20 cellular contexts compared by ENCODE assay signal in the genomic region with DNA sequence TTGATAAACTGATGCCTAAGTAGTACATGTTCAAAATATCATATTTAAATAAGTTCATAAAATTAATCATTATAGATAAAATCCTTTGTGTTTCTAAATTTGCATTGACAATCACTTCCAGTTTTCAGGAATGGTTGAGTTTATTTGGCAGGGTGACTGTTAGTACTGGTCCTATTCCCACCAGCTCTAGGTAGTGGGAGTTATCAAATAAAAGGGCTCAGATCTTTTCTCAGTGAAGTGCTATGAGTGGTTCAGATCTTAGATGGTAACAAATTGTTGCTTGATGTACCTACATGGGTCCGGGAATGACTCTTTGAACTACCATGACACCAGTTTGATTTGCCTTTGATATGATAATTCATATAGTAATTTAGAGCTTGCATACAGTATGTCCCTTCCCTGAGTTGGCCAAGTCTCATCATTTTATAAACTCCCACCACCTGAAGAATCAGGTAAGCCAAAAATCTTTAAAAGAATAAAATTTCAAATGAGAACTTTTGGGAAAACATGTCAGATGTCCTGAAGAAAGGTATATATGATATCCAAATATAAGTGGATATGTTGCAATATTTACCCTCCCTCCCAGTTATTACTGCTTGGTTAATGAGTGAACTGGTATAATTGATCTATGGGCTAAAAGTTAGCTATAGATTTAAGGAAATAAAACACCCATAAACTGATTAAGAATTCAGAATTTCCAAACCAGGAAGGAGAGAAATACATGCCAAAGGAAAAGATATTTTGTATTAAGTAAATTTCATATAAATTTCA. TPM values are rescaled to one million over a fixed set of nuclear protein-coding genes. Genes with fewer than 3 reads are reported as not detected.
DNase-seq lines count a peak whose midpoint lies in the region; ATAC-seq, FAIRE-seq and TF ChIP-seq lines count a peak whose summit lies in the region.
"Had no signal": no experiment of that assay in that cellular context is flagged by ENCODE, and none has a peak within 500 bp of the region (broad histone marks: within the 10 kb centered on the region; RNA-seq: fewer than 3 reads in every experiment).

No MANE protein-coding gene starts in this region.

- TF ChIP-seq CTCF in astrocyte (IDR thresholded peaks at IDR 0.05; ENCODE audit: insufficient read depth, low read depth, low read length) (no peak), H1 (IDR thresholded peaks at IDR 0.05; ENCODE audit: control extremely low read depth in 1 of 3, insufficient read depth in 1 of 3, low read depth in 1 of 3, low read length in 3 of 3) (no peak)

- TF ChIP-seq RAD21 in H1 (IDR thresholded peaks at IDR 0.05 in 1 of 2, conservative IDR thresholded peaks at IDR 0.05 in 1 of 2; ENCODE audit: low read depth in 2 of 2, low read length in 2 of 2), result no peak

- ATAC-seq in left colon, result peak; percentile 44

- H2AK5ac ChIP-seq in H1 (ENCODE audit: low read depth, low read length), result no peak overlapping the region

- no peak overlapping the region for H2BK120ac ChIP-seq in H1 (replicated peaks; ENCODE audit: low read depth, low read length)

- H3K27ac Mint-ChIP-seq in astrocyte (ENCODE audit: unreplicated experiment), result no peak overlapping the region
- H3K27ac Mint-ChIP-seq: CD4-positive, alpha-beta memory T cell; HFFc6 had no signal

- CTCF ChIA-PET in H1 (lab: Charles Lee; ENCODE audit: partially characterized antibody), result interaction anchor here (0.6 kb wide), 1 partner anchor 21 kb away, joined by 4 read pairs; no protein-coding TSS in a partner anchor

- H3K23me2 ChIP-seq in H1 (ENCODE audit: low read depth, low read length), result no peaks in the 10 kb centered on the region

- no peak overlapping the region for H3K9ac ChIP-seq in astrocyte (ENCODE audit: low read length)
- no peak overlapping the region for H3K9ac ChIP-seq in H1 (replicated peaks in 1 of 4; ENCODE audit: extremely low read depth in 1 of 4, low read depth in 3 of 4, low read length in 3 of 4)

- H4K8ac ChIP-seq in H1 (ENCODE audit: extremely low read depth, insufficient read depth, low read length), result no peak overlapping the region

- H3K4ac ChIP-seq in H1 (replicated peaks; ENCODE audit: insufficient read length, low read depth, low read length), result no peak overlapping the region

- no peak overlapping the region for H2BK12ac ChIP-seq in H1 (ENCODE audit: low read depth, low read length)

- no peaks in the 10 kb centered on the region for H3K79me2 ChIP-seq in astrocyte (ENCODE audit: insufficient read depth, low read length)
- no peaks in the 10 kb centered on the region for H3K79me2 ChIP-seq in H1 (ENCODE audit: control insufficient read depth in 1 of 2, insufficient read depth in 2 of 2, low read length in 2 of 2)

- H3K4me2 ChIP-seq in astrocyte (ENCODE audit: low read length) (no peak overlapping the region), H1 (ENCODE audit: insufficient read depth in 1 of 2, low read depth in 2 of 2, low read length in 2 of 2) (no peak overlapping the region)

- no peak overlapping the region for H3K4me3 ChIP-seq in astrocyte (ENCODE audit: insufficient read depth, low read depth, low read length)
- H3K4me3 ChIP-seq in H1 (ENCODE audit: extremely low read depth in 1 of 4, insufficient read depth in 2 of 4, low read depth in 3 of 4, low read length in 4 of 4), result no peak overlapping the region

- H3K9me3 ChIP-seq in astrocyte (ENCODE audit: insufficient read depth, low read depth, low read length) (no peaks in the 10 kb centered on the region), H1 (ENCODE audit: insufficient read depth in 2 of 2, low read depth in 1 of 2, low read length in 1 of 2) (no peaks in the 10 kb centered on the region)

- H3K23ac ChIP-seq in H1 (ENCODE audit: insufficient read length), result no peak overlapping the region

- H3K27ac ChIP-seq in astrocyte (ENCODE audit: low read depth, low read length) (no peak overlapping the region), H1 (ENCODE audit: low read depth, low read length) (no peak overlapping the region)

- H3K36me3 Mint-ChIP-seq in astrocyte (ENCODE audit: low read depth, unreplicated experiment), result no peaks in the 10 kb centered on the region
- H3K36me3 Mint-ChIP-seq: CD4-positive, alpha-beta memory T cell had no signal

- H2BK15ac ChIP-seq in H1 (ENCODE audit: low read length), result no peak overlapping the region

- H3K27me3 ChIP-seq in astrocyte (ENCODE audit: insufficient read depth, low read length) (no peaks in the 10 kb centered on the region), H1 (replicated peaks in 1 of 4; ENCODE audit: control insufficient read depth in 3 of 4, extremely low read depth in 1 of 4, insufficient read depth in 3 of 4, low read length in 3 of 4) (no peaks in the 10 kb centered on the region)

- H3K4me3 Mint-ChIP-seq in astrocyte (ENCODE audit: unreplicated experiment), result no peak overlapping the region
- H3K4me3 Mint-ChIP-seq: CD4-positive, alpha-beta memory T cell; HFFc6 had no signal

- TF ChIP-seq POLR2A in H1 (IDR thresholded peaks at IDR 0.05; ENCODE audit: control extremely low read depth in 1 of 2, low read depth in 2 of 2, low read length in 2 of 2), result no peak

- POLR2A ChIA-PET in H1 (lab: Charles Lee; ENCODE audit: partially characterized antibody), result no interaction called here

- H3K27me3 Mint-ChIP-seq in astrocyte (ENCODE audit: low read depth, unreplicated experiment), result no peaks in the 10 kb centered on the region

- H2BK20ac ChIP-seq in H1 (ENCODE audit: low read length), result no peak overlapping the region

- H3K79me1 ChIP-seq in H1 (ENCODE audit: low read depth, low read length), result no peaks in the 10 kb centered on the region

- H3K14ac ChIP-seq in H1 (ENCODE audit: insufficient read length), result no peak overlapping the region

- FAIRE-seq in astrocyte (lab: Jason Lieb, UNC) (peak; percentile 23), H1 (lab: Jason Lieb, UNC) (peak; percentile 19)
- FAIRE-seq: GM12891, GM18507 had no signal

- no peaks in the 10 kb centered on the region for H3K9me3 Mint-ChIP-seq in astrocyte (ENCODE audit: unreplicated experiment)

- H4K20me1 ChIP-seq in astrocyte (ENCODE audit: insufficient read depth, low read length), result no peaks in the 10 kb centered on the region
- no peaks in the 10 kb centered on the region for H4K20me1 ChIP-seq in H1 (replicated peaks in 1 of 2; ENCODE audit: control insufficient read depth in 1 of 2, insufficient read depth in 2 of 2, low read length in 2 of 2)

- DNase-seq in astrocyte (ENCODE audit: low read depth), result no peak
- DNase-seq in H1 (ENCODE audit: low read depth in 1 of 2, low spot score in 2 of 2), result no peak
- DNase-seq in left colon, result no peak
- no peak for DNase-seq in amygdala (lab: John Stamatoyannopoulos, UW)
- no peak for DNase-seq in iPS-NIHi11 (ENCODE audit: low spot score)
- DNase-seq in HCEC 1CT, result no peak
- DNase-seq: C1 segment of cervical spinal cord; Calu3; CD4-positive, alpha-beta memory T cell; COR-L47; DMS53; DMS79 treated with DMSO at 0.1 percent for 48 hours; GF-D8; GOT3; H7; HFFc6 had no signal

- H2BK5ac ChIP-seq in H1 (ENCODE audit: low read depth, low read length), result no peak overlapping the region

- no peak overlapping the region for H3K18ac ChIP-seq in H1 (ENCODE audit: extremely low read depth, low read length)

- H3K56ac ChIP-seq in H1 (replicated peaks; ENCODE audit: insufficient read length, low read depth, low read length), result no peak overlapping the region

- WGBS in H1 (ENCODE audit: extremely low coverage in 1 of 2, insufficient coverage in 1 of 2, insufficient read length in 1 of 2, insufficient replicate concordance in 2 of 2, low coverage in 1 of 2, low lambda C conversion rate in 2 of 2, missing lambda C conversion rate in 1 of 2), 2 experiments, result 88% methylated on average over 1 of the region's 1 CpG; no CpG with 5 or more reads in 1 of the 2 experiments

- no peaks in the 10 kb centered on the region for H3K4me1 Mint-ChIP-seq in astrocyte (ENCODE audit: low read depth, unreplicated experiment)
- H3K4me1 Mint-ChIP-seq: CD4-positive, alpha-beta memory T cell had no signal

- H4K5ac ChIP-seq in H1 (ENCODE audit: insufficient read length, low read depth, low read length), result no peak overlapping the region

- H3K36me3 ChIP-seq in astrocyte (ENCODE audit: insufficient read depth, low read length), result no peaks in the 10 kb centered on the region
- H3K36me3 ChIP-seq in H1 (ENCODE audit: control insufficient read depth in 2 of 4, insufficient read depth in 4 of 4, low read length in 3 of 4), result peaks cover 0 to 11% (median 3%) of the 10 kb centered on the region in 4 experiments; a peak in 2 of 8 replicates

- intact Hi-C loops in left colon (cut with DNase I, micrococcal nuclease), result no loop called here

- no peak overlapping the region for H4K91ac ChIP-seq in H1 (replicated peaks; ENCODE audit: insufficient read length, low read length)

- H3K4me1 ChIP-seq in astrocyte (ENCODE audit: insufficient read depth, low read length) (no peaks in the 10 kb centered on the region), H1 (replicated peaks in 1 of 4; ENCODE audit: control insufficient read depth in 3 of 4, insufficient read depth in 4 of 4, low read length in 3 of 4) (no peaks in the 10 kb centered on the region; a peak in 1 of 7 replicates)

- H2AFZ ChIP-seq in astrocyte (ENCODE audit: low read depth, low read length) (no peak overlapping the region), H1 (ENCODE audit: low read length) (no peak overlapping the region)

- no peak for TF ChIP-seq EP300 in H1 (IDR thresholded peaks at IDR 0.05; ENCODE audit: borderline replicate concordance in 1 of 2, low read depth in 2 of 2, low read length in 2 of 2)

TF ChIP-seq in H1, 55 proteins besides CTCF, POLR2A, EP300 and RAD21 (continues in another document):
- no peak for TF ChIP-seq ATF3 (IDR thresholded peaks at IDR 0.05; ENCODE audit: insufficient read depth, low read depth, low read length)
- TF ChIP-seq JUN (IDR thresholded peaks at IDR 0.05; ENCODE audit: low read depth, low read length), result no peak
- no peak for TF ChIP-seq SAP30 (IDR thresholded peaks at IDR 0.05; ENCODE audit: insufficient read depth, insufficient replicate concordance, low read length)
- TF ChIP-seq HDAC2 (IDR thresholded peaks at IDR 0.05; ENCODE audit: borderline replicate concordance in 1 of 2, low read depth in 2 of 2, low read length in 2 of 2), result no peak
- no peak for TF ChIP-seq SIX5 (IDR thresholded peaks at IDR 0.05; ENCODE audit: low read depth, low read length)

RNA-seq across cellular contexts. Expression of gene GPC3, which starts 28.6 kb away (rescaled TPM):
- 2.7 and 8.2 TPM in 2 replicates for total RNA-seq in astrocyte
- 70.7 and 71.9 TPM in 2 replicates for total RNA-seq in H1 (2021; fragmentation: NEBNext Ultra II Directional; extraction: Animal tissue kit (Norgen Biotek cat#: 25700))
- polyA plus RNA-seq in H1 (2011; rRNA removed), result 60.0 and 64.8 TPM in 2 replicates
- polyA plus RNA-seq in H1 (2011; cell fraction: cytosol; rRNA removed), result 83.8 TPM
- polyA plus RNA-seq in H1 (2011; cell fraction: nucleus; rRNA removed), result 44.4 TPM
- 71.1 to 85.9 TPM (median 74.5 TPM) in 4 replicates for polyA plus RNA-seq in H1 (2012, experiment 1 of 2)
- polyA plus RNA-seq in H1 (2012, experiment 2 of 2), result 25.3 TPM
- polyA plus RNA-seq in H1 (2013, experiment 1 of 2), result 68.5 TPM
- 61.4 TPM for polyA plus RNA-seq in H1 (2013, experiment 2 of 2)
- 57.5 and 90.3 TPM in 2 replicates for polyA minus RNA-seq in H1 (2011; rRNA and poly(A)+ RNA removed)
- polyA minus RNA-seq in H1 (2011; cell fraction: cytosol; rRNA and poly(A)+ RNA removed), result 35.8 TPM
- 66.8 TPM for polyA minus RNA-seq in H1 (2011; cell fraction: nucleus; rRNA and poly(A)+ RNA removed)
- 1 to 10 TPM; 2.6 to 2.9 TPM for total RNA-seq in left colon
- total RNA-seq: A172, HFFc6 had no signal
- polyA plus RNA-seq: BJ had no signal
